Comparison of ENCODE assay signal across 28 cellular contexts in genomic region chr11:92046103-92046502, GRCh38.
"Had no signal": no experiment of that assay in that cellular context is flagged by ENCODE, and none has a peak within 500 bp of the region (broad histone marks: within the 10 kb centered on the region; RNA-seq: fewer than 3 reads in every experiment).

No MANE protein-coding gene starts in this region.

- H3K4me1 ChIP-seq: colonic mucosa, esophagus muscularis mucosa, esophagus squamous epithelium, foreskin keratinocyte, gastrocnemius medialis, gastroesophageal sphincter, heart left ventricle, heart right ventricle had no signal

- FAIRE-seq: colon, endometrium, endothelial cell of umbilical vein, frontal cortex had no signal

- ATAC-seq: effector memory CD8-positive, alpha-beta T cell; esophagus mucosa; gastrocnemius medialis; gastroesophageal sphincter; heart left ventricle; heart right ventricle had no signal

- H3K4me3 ChIP-seq: colonic mucosa, coronary artery, dorsolateral prefrontal cortex, esophagus muscularis mucosa, esophagus squamous epithelium, gastrocnemius medialis, gastroesophageal sphincter, heart left ventricle, heart right ventricle had no signal

- H3K27me3 ChIP-seq: colonic mucosa, dorsolateral prefrontal cortex, esophagus muscularis mucosa, esophagus squamous epithelium, foreskin keratinocyte, gastrocnemius medialis, gastroesophageal sphincter, heart left ventricle, heart right ventricle had no signal

- H3K36me3 ChIP-seq: colonic mucosa, esophagus muscularis mucosa, esophagus squamous epithelium, gastrocnemius medialis, gastroesophageal sphincter, heart left ventricle, heart right ventricle had no signal

- H3K9me3 ChIP-seq: colonic mucosa, esophagus muscularis mucosa, esophagus squamous epithelium, gastrocnemius medialis, gastroesophageal sphincter, heart right ventricle had no signal

- H3K27ac ChIP-seq: colonic mucosa, coronary artery, dorsolateral prefrontal cortex, epithelial cell of prostate, esophagus muscularis mucosa, esophagus squamous epithelium, foreskin keratinocyte, gastrocnemius medialis, gastroesophageal sphincter, heart left ventricle, heart right ventricle had no signal

- DNase-seq: colonic mucosa; cortex of kidney; dermis blood vessel endothelial cell; dorsolateral prefrontal cortex; effector CD4-positive, alpha-beta T cell; effector CD8-positive, alpha-beta T cell; effector memory CD4-positive, alpha-beta T cell; effector memory CD8-positive, alpha-beta T cell; endodermal cell; erythroblast; esophagus squamous epithelium; foreskin fibroblast; foreskin keratinocyte; foreskin melanocyte; gastrocnemius medialis; glutamatergic neuron; head of caudate nucleus; heart left ventricle; heart right ventricle had no signal
